Comparison of ENCODE assay signal across 8 cellular contexts in genomic region chr18:35497006-35497333, GRCh38. TPM values are rescaled to one million over a fixed set of nuclear protein-coding genes. Genes with fewer than 3 reads are reported as not detected.
DNase-seq lines count a peak whose midpoint lies in the region; ATAC-seq lines count a peak whose summit lies in the region.

No MANE protein-coding gene starts in this region.

- peaks cover 45% of the 10 kb centered on the region for H3K4me1 ChIP-seq in HUES64 (ENCODE audit: insufficient read depth, low read length)

- H3K9ac ChIP-seq in HUES64 (ENCODE audit: low read depth, low read length), result peak overlapping the region; percentile 90

- no peaks in the 10 kb centered on the region for H3K9me3 ChIP-seq in HUES64 (ENCODE audit: insufficient read depth, low read depth, low read length)

- H3K36me3 Mint-ChIP-seq in immature natural killer cell, result no peaks in the 10 kb centered on the region
- H3K36me3 Mint-ChIP-seq in stimulated activated naive CD8-positive, alpha-beta T cell treated with anti-CD3 and anti-CD28 coated beads, Interleukin-15, Interleukin-2, amounts not matched to agents 100 ng/mL and 50 ng/mL, for 24 hours (ENCODE audit: low read depth), result peaks cover 6% of the 10 kb centered on the region

- H3K4me3 ChIP-seq in HUES64 (ENCODE audit: low read length), result peak overlapping the region; percentile 84

- peak overlapping the region; percentile 95 to 99 (median 99) for H3K4me3 Mint-ChIP-seq in immature natural killer cell
- H3K4me3 Mint-ChIP-seq in stimulated activated naive CD8-positive, alpha-beta T cell treated with anti-CD3 and anti-CD28 coated beads, Interleukin-15, Interleukin-2, amounts not matched to agents 100 ng/mL and 50 ng/mL, for 24 hours, result peak overlapping the region; percentile 93

- H3K27me3 Mint-ChIP-seq in immature natural killer cell (ENCODE audit: low read depth in 3 of 3), result peaks cover 6 to 12% (median 10%) of the 10 kb centered on the region in 3 donors
- H3K27me3 Mint-ChIP-seq in stimulated activated naive CD8-positive, alpha-beta T cell treated with anti-CD3 and anti-CD28 coated beads, Interleukin-15, Interleukin-2, amounts not matched to agents 100 ng/mL and 50 ng/mL, for 24 hours, result no peaks in the 10 kb centered on the region

- peak; percentile 13 for ATAC-seq in GM21381 (IDR thresholded peaks at IDR 0.05; ENCODE audit: unreplicated experiment)

- H3K27ac ChIP-seq in HUES64 (ENCODE audit: low read depth, low read length) (peak overlapping the region; percentile 92; the same call in 1 of the 2 replicates), angular gyrus (ENCODE audit: low read depth, low read length) (peak overlapping the region; percentile 94)

- peak overlapping the region; percentile 94 to 100 (median 100) for H3K27ac Mint-ChIP-seq in immature natural killer cell
- H3K27ac Mint-ChIP-seq in stimulated activated naive CD8-positive, alpha-beta T cell treated with anti-CD3 and anti-CD28 coated beads, Interleukin-15, Interleukin-2, amounts not matched to agents 100 ng/mL and 50 ng/mL, for 24 hours, result peak overlapping the region; percentile 98

- WGBS in HUES64, result 16% methylated on average over 3 of the region's 3 CpGs

- H3K9me3 Mint-ChIP-seq in immature natural killer cell, result no peaks in the 10 kb centered on the region
- H3K9me3 Mint-ChIP-seq in stimulated activated naive CD8-positive, alpha-beta T cell treated with anti-CD3 and anti-CD28 coated beads, Interleukin-15, Interleukin-2, amounts not matched to agents 100 ng/mL and 50 ng/mL, for 24 hours, result no peaks in the 10 kb centered on the region

- H3K27me3 ChIP-seq in HUES64 (ENCODE audit: insufficient read depth, low read length), result no peaks in the 10 kb centered on the region

- peaks cover 21 to 28% of the 10 kb centered on the region in 2 donors for H3K4me1 Mint-ChIP-seq in immature natural killer cell
- peaks cover 45% of the 10 kb centered on the region for H3K4me1 Mint-ChIP-seq in stimulated activated naive CD8-positive, alpha-beta T cell treated with anti-CD3 and anti-CD28 coated beads, Interleukin-15, Interleukin-2, amounts not matched to agents 100 ng/mL and 50 ng/mL, for 24 hours (ENCODE audit: low read depth)

- peak; percentile 55 for DNase-seq in D341Med (ENCODE audit: low spot score)
- no peak for DNase-seq in immature natural killer cell
- DNase-seq in NCI-H446 treated with DMSO at 0.1 percent for 48 hours (lab: John Stamatoyannopoulos, UW), result no peak
- DNase-seq in cerebellar nuclear complex (lab: John Stamatoyannopoulos, UW), result no peak

- H3K36me3 ChIP-seq in HUES64 (ENCODE audit: insufficient read depth, low read length), result no peaks in the 10 kb centered on the region

RNA-seq across cellular contexts. Expression of gene INO80C, which starts 0.8 kb away (rescaled TPM):
- 32.1 TPM for polyA plus RNA-seq in HUES64 (2013, experiment 1 of 2)
- 32.1 TPM for polyA plus RNA-seq in HUES64 (2013, experiment 2 of 2)
- polyA plus RNA-seq in immature natural killer cell, result 10 to 100 TPM; 12.7 to 28.6 (median 24.6) TPM
